12 cellular contexts compared by ENCODE assay signal in genomic region chr1:74010206-74010605, GRCh38.
DNase-seq lines count a peak whose midpoint lies in the region; ATAC-seq and TF ChIP-seq lines count a peak whose summit lies in the region.
"Had no signal": no experiment of that assay in that cellular context is flagged by ENCODE, and none has a peak within 500 bp of the region (broad histone marks: within the 10 kb centered on the region; RNA-seq: fewer than 3 reads in every experiment).

No MANE protein-coding gene starts in this region.

- intact Hi-C loops in left ventricle myocardium superior (cut with micrococcal nuclease): no loop called here

- H3K27me3 Mint-ChIP-seq in CD4-positive, CD25-positive, alpha-beta regulatory T cell: peaks cover 4% of the 10 kb centered on the region

- peak in 1 of 3 donors; percentile 35 for DNase-seq in CD4-positive, CD25-positive, alpha-beta regulatory T cell
- DNase-seq in GDM1 (lab: John Stamatoyannopoulos, UW) (peak; percentile 8), OCI-M1 (lab: John Stamatoyannopoulos, UW) (peak; percentile 85), AG08396 (ENCODE audit: low spot score) (no peak), GM20000 (ENCODE audit: low spot score) (no peak), left ventricle myocardium superior (no peak)
- no peak for DNase-seq in effector memory CD4-positive, alpha-beta T cell
- DNase-seq in effector CD4-positive, alpha-beta T cell: no peak
- DNase-seq: glutamatergic neuron; NCI-H187; stimulated activated CD4-positive, alpha-beta T cell treated with anti-CD3 and anti-CD28 coated beads, Interleukin-15, amount 100 ng/mL, for 24 hours had no signal

- peaks cover 0 to 7% (median 0%) of the 10 kb centered on the region in 4 donors for H3K4me1 Mint-ChIP-seq in CD4-positive, CD25-positive, alpha-beta regulatory T cell

- H3K27ac Mint-ChIP-seq in CD4-positive, CD25-positive, alpha-beta regulatory T cell: no peak overlapping the region

- no peak for ATAC-seq in CD4-positive, CD25-positive, alpha-beta regulatory T cell (ENCODE audit: low read depth in 2 of 2)
- no peak for ATAC-seq in left ventricle myocardium superior
- ATAC-seq: activated CD4-positive, CD25-positive, alpha-beta regulatory T cell treated with anti-CD3 and anti-CD28 coated beads, Interleukin-2, amount 50 U/mL, for 24 hours had no signal

- H3K9me3 Mint-ChIP-seq in CD4-positive, CD25-positive, alpha-beta regulatory T cell: peaks cover 0 to 3% (median 0%) of the 10 kb centered on the region in 7 donors

- H3K27me3 ChIP-seq in CD4-positive, CD25-positive, alpha-beta regulatory T cell (ENCODE audit: control insufficient read depth, insufficient read depth, low read length): no peaks in the 10 kb centered on the region
- H3K27me3 ChIP-seq in effector memory CD4-positive, alpha-beta T cell (replicated peaks; ENCODE audit: control insufficient read depth, insufficient read depth, low read length, poor library complexity, severe bottlenecking): no peaks in the 10 kb centered on the region

- H3K27ac ChIP-seq in CD4-positive, CD25-positive, alpha-beta regulatory T cell (ENCODE audit: insufficient read depth, low read length, poor library complexity, severe bottlenecking): no peak overlapping the region
- H3K27ac ChIP-seq in effector memory CD4-positive, alpha-beta T cell (ENCODE audit: insufficient read depth, low read length, poor library complexity, severe bottlenecking): no peak overlapping the region

- H3K4me3 ChIP-seq in CD4-positive, CD25-positive, alpha-beta regulatory T cell (ENCODE audit: low read depth, low read length): peak overlapping the region; percentile 33
- peak overlapping the region; percentile 36 for H3K4me3 ChIP-seq in effector memory CD4-positive, alpha-beta T cell (ENCODE audit: insufficient read depth, low read depth, low read length, poor library complexity, severe bottlenecking)

- H3K4me3 Mint-ChIP-seq in CD4-positive, CD25-positive, alpha-beta regulatory T cell: peak overlapping the region in 2 of 4 donors; percentile 20 to 59

- no peaks in the 10 kb centered on the region for H3K9me3 ChIP-seq in CD4-positive, CD25-positive, alpha-beta regulatory T cell (ENCODE audit: control insufficient read depth in 2 of 2, low read length in 2 of 2)
- H3K9me3 ChIP-seq in effector memory CD4-positive, alpha-beta T cell (ENCODE audit: control insufficient read depth, low read length): no peaks in the 10 kb centered on the region

- H3K36me3 ChIP-seq in CD4-positive, CD25-positive, alpha-beta regulatory T cell (ENCODE audit: control insufficient read depth, insufficient read depth, low read length): no peaks in the 10 kb centered on the region
- no peaks in the 10 kb centered on the region for H3K36me3 ChIP-seq in effector memory CD4-positive, alpha-beta T cell (ENCODE audit: control insufficient read depth, insufficient read depth, low read length)

- TF ChIP-seq CTCF in GM20000 (IDR thresholded peaks at IDR 0.05; ENCODE audit: extremely low read depth, missing control alignments): no peak

- H3K36me3 Mint-ChIP-seq in CD4-positive, CD25-positive, alpha-beta regulatory T cell: no peaks in the 10 kb centered on the region

- H3K4me1 ChIP-seq in CD4-positive, CD25-positive, alpha-beta regulatory T cell (ENCODE audit: control insufficient read depth, insufficient read depth, low read length, poor library complexity, severe bottlenecking): no peaks in the 10 kb centered on the region
- no peaks in the 10 kb centered on the region for H3K4me1 ChIP-seq in effector memory CD4-positive, alpha-beta T cell (ENCODE audit: control insufficient read depth, insufficient read depth, low read length, poor library complexity, severe bottlenecking)

Comparison
In these comparisons a context has a peak if more than half of its experiments do, and no peak if none do; other contexts are left out.
1. DNase-seq: peak in GDM1 (single experiment) and OCI-M1 (single experiment); none in effector memory CD4-positive, alpha-beta T cell (0 of 3), effector CD4-positive, alpha-beta T cell (single experiment), AG08396 (single experiment), GM20000 (single experiment) and left ventricle myocardium superior (single experiment).